Comparison of ENCODE assay signal across 2 cellular contexts in the genomic region with DNA sequence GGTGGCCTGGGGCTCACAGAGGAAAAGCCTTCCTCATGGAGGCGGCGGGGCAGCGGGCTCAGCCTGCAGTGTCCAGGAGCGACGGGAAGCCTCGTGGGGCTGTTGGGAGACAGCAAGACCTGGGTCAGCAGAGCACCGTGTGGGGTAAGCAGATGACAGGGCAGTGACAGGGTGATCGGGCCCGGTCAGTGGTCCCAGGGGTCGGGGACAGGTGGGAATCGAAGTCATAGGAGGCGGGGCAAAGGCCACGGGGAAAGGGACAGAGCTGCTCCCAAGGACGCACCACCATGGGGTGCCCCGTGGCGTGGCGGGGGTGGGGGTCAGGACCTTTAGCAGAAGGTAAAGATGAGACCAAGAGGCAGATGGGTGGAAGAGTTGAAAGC.
TF ChIP-seq lines count a peak whose summit lies in the region.

No MANE protein-coding gene starts in this region.

TF ChIP-seq in IMR-90, 13 proteins besides CTCF, POLR2A, EP300 and RAD21:
- no peak for TF ChIP-seq CEBPB (IDR thresholded peaks at IDR 0.05; ENCODE audit: low read depth, low read length)
- TF ChIP-seq ELK1 (IDR thresholded peaks at IDR 0.05; ENCODE audit: borderline replicate concordance, low read depth, low read length): no peak
- TF ChIP-seq MAZ (IDR thresholded peaks at IDR 0.05; ENCODE audit: borderline replicate concordance, low read depth, low read length): no peak
- no peak for TF ChIP-seq MAFK (IDR thresholded peaks at IDR 0.05; ENCODE audit: low read depth, low read length)
- no peak for TF ChIP-seq FOS (IDR thresholded peaks at IDR 0.05; ENCODE audit: low read depth, low read length)

TF ChIP-seq in H1, 55 proteins besides CTCF, POLR2A, EP300 and RAD21:
- no peak for TF ChIP-seq SP1 (IDR thresholded peaks at IDR 0.05; ENCODE audit: low read depth, low read length)
- TF ChIP-seq HDAC6 (IDR thresholded peaks at IDR 0.05; ENCODE audit: low read depth, low read length): no peak
